10 cellular contexts compared by ENCODE assay signal in the genomic region with DNA sequence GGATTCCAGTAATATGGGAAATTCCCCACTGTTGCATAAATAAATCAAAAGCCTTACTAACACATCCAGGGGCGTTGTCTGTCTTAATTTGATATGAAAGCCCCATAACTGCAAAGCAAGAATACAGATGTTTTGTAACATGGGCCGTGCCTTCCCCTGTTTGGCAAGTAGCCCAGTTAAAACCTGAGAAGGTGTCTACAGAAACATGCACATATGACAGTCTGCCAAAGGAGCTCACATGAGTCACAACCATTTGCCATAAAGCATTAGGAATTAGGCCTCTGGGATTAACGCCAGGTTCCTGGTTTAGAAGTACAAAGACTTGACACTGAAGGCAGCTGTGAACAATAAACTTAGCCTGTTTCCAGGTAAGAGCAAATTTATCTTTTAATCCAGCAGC. TPM values are rescaled to one million over a fixed set of nuclear protein-coding genes. Genes with fewer than 3 reads are reported as not detected.
DNase-seq lines count a peak whose midpoint lies in the region; ATAC-seq and TF ChIP-seq lines count a peak whose summit lies in the region.
"Had no signal": no experiment of that assay in that cellular context is flagged by ENCODE, and none has a peak within 500 bp of the region (broad histone marks: within the 10 kb centered on the region; RNA-seq: fewer than 3 reads in every experiment).

No MANE protein-coding gene starts in this region.

- DNase-seq in AG09309 (ENCODE audit: low read depth) (peak; percentile 32), LNCaP clone FGC (ENCODE audit: low read depth) (peak; percentile 98), SK-N-DZ (ENCODE audit: low spot score) (peak; percentile 20), fibroblast of the conjunctiva (ENCODE audit: low read depth) (peak; percentile 80), CD1c-positive myeloid dendritic cell (ENCODE audit: extremely low spot score) (no peak)
- DNase-seq: MV-4-11 had no signal

- H3K4me3 ChIP-seq in AG09309 (ENCODE audit: control insufficient read depth, low read depth, low read length) (no peak overlapping the region), LNCaP clone FGC (ENCODE audit: low read depth, low read length) (no peak overlapping the region)
- H3K4me3 ChIP-seq: BLaER1 treated with 17β-estradiol and CSF1 and Interleukin-3, amounts not matched to agents 10 nM and 100 nM had no signal

- TF ChIP-seq CTCF in AG09309 (IDR thresholded peaks at IDR 0.05; ENCODE audit: control insufficient read depth, insufficient read depth, low read depth, low read length, missing control alignments) (no peak), LNCaP clone FGC (IDR thresholded peaks at IDR 0.05; ENCODE audit: control insufficient read depth, extremely low read depth, insufficient read depth) (no peak)

- ATAC-seq in GM21737 (IDR thresholded peaks at IDR 0.05; ENCODE audit: unreplicated experiment) = no peak
- ATAC-seq in GM18858 (IDR thresholded peaks at IDR 0.05; ENCODE audit: unreplicated experiment) = no peak
- ATAC-seq in HG02678 (IDR thresholded peaks at IDR 0.05; ENCODE audit: unreplicated experiment) = no peak

RNA-seq across cellular contexts. Expression of a gene that starts 43.1 kb away (rescaled TPM):
- 1.0 and 1.5 TPM in 2 replicates for polyA plus RNA-seq in SK-N-DZ (2014; cell fraction: cytosol; rRNA removed)
- 1.7 and 2.6 TPM in 2 replicates for polyA plus RNA-seq in SK-N-DZ (2014; cell fraction: nucleus; rRNA removed)

RNA-seq across cellular contexts. Expression of a gene that starts 52.0 kb away (rescaled TPM):
- polyA plus RNA-seq in SK-N-DZ (2014; cell fraction: cytosol; rRNA removed) = 20.1 and 22.4 TPM in 2 replicates
- 20.2 and 21.5 TPM in 2 replicates for polyA plus RNA-seq in SK-N-DZ (2014; cell fraction: nucleus; rRNA removed)
